In genomic region chr16:50549561-50549915, GRCh38 we compare ENCODE assay signal across 12 cellular contexts. TPM values are rescaled to one million over a fixed set of nuclear protein-coding genes. Genes with fewer than 3 reads are reported as not detected.
DNase-seq lines count a peak whose midpoint lies in the region; ATAC-seq and TF ChIP-seq lines count a peak whose summit lies in the region.
"Had no signal": no experiment of that assay in that cellular context is flagged by ENCODE, and none has a peak within 500 bp of the region (broad histone marks: within the 10 kb centered on the region; RNA-seq: fewer than 3 reads in every experiment).

No MANE protein-coding gene starts in this region.

- intact Hi-C loops in MCF 10A (cut with micrococcal nuclease), result no loop called here
- intact Hi-C loops in mammary epithelial cell (cut with micrococcal nuclease), result loop anchor here (5.0 to 10.0 kb wide), 2 partner anchors 152 to 195 kb away; partner anchors contain the start of gene CYLD
- intact Hi-C loops in aorta (cut with DNase I), result loop anchor here (2.0 to 10.0 kb wide), 4 partner anchors 43 to 177 kb away; no protein-coding TSS in a partner anchor

- H3K27me3 Mint-ChIP-seq in MCF 10A (ENCODE audit: insufficient read depth, unreplicated experiment), result no peaks in the 10 kb centered on the region

- no TSS peak for BruUV-seq in MCF 10A (replicated peaks; lab: Mats Ljungman, UMichigan)
- no TSS peak for BruUV-seq in mammary epithelial cell (replicated peaks; lab: Mats Ljungman, UMichigan)

- no peak overlapping the region for H3K4me3 ChIP-seq in mammary epithelial cell (replicated peaks in 1 of 3; ENCODE audit: insufficient read depth in 1 of 3, low read depth in 2 of 3, low read length in 3 of 3)
- H3K4me3 ChIP-seq in esophagus (ENCODE audit: low read depth in 1 of 2, low read length in 2 of 2), result peak overlapping the region; percentile 64 to 66
- H3K4me3 ChIP-seq in neuron (ENCODE audit: low read length), result peak overlapping the region; percentile 73
- H3K4me3 ChIP-seq in aorta (ENCODE audit: low read length in 2 of 2), result peak overlapping the region; percentile 75 to 98

- TF ChIP-seq CTCF in MCF 10A (IDR thresholded peaks at IDR 0.05; ENCODE audit: unreplicated experiment) (no peak), mammary epithelial cell (conservative IDR thresholded peaks at IDR 0.05 in 1 of 2, IDR thresholded peaks at IDR 0.05 in 1 of 2; ENCODE audit: extremely low read depth in 1 of 2, insufficient read depth in 1 of 2, low read depth in 1 of 2, low read length in 2 of 2) (no peak)

- in situ Hi-C loops in mammary epithelial cell (cut with MboI; ENCODE audit: low sequenced_read_pairs in 2 of 2), result no loop called here

- H3K27ac Mint-ChIP-seq in MCF 10A (ENCODE audit: low read depth, unreplicated experiment), result no peak overlapping the region

- ATAC-seq in aorta (ENCODE audit: low FRiP score) (no peak), HG03460 (IDR thresholded peaks at IDR 0.05; ENCODE audit: unreplicated experiment) (no peak), HG02981 (IDR thresholded peaks at IDR 0.05; ENCODE audit: unreplicated experiment) (no peak)

- no peaks in the 10 kb centered on the region for H3K79me2 ChIP-seq in mammary epithelial cell (ENCODE audit: insufficient read depth, low read length)

- POLR2A ChIA-PET in MCF 10A (lab: Yijun Ruan, JAX), result no interaction called here

- no peak overlapping the region for H3K9ac ChIP-seq in mammary epithelial cell (ENCODE audit: insufficient read depth, low read length)

- H4K20me1 ChIP-seq in mammary epithelial cell (ENCODE audit: insufficient read depth, low read length), result no peaks in the 10 kb centered on the region

- H3K4me2 ChIP-seq in mammary epithelial cell (ENCODE audit: insufficient read depth, low read depth, low read length), result no peak overlapping the region

- H3K4me1 ChIP-seq in mammary epithelial cell (ENCODE audit: insufficient read depth, low read length) (peaks cover 4% of the 10 kb centered on the region), esophagus (ENCODE audit: control insufficient read depth in 2 of 2, insufficient read depth in 2 of 2, low read length in 1 of 2) (peaks cover 0 to 5% of the 10 kb centered on the region in 2 donors), neuron (ENCODE audit: insufficient read depth, low read length) (peaks cover 12% of the 10 kb centered on the region), aorta (ENCODE audit: control insufficient read depth in 1 of 2, insufficient read depth in 2 of 2, low read length in 2 of 2) (no peaks in the 10 kb centered on the region)

- 91% methylated on average over 7 of the region's 7 CpGs for WGBS in mammary epithelial cell (ENCODE audit: low coverage, missing lambda C conversion rate)
- WGBS in esophagus, 2 donors, result 44 to 65% methylated on average over 7 of the region's 7 CpGs
- 14 to 28% methylated on average over 7 of the region's 7 CpGs for WGBS in aorta, 2 donors

- TF ChIP-seq POLR2A in erythroblast (IDR thresholded peaks at IDR 0.05; ENCODE audit: low read length), result no peak

- H3K27me3 ChIP-seq in mammary epithelial cell (ENCODE audit: insufficient read depth, low read length), result no peaks in the 10 kb centered on the region
- no peaks in the 10 kb centered on the region for H3K27me3 ChIP-seq in esophagus (ENCODE audit: control insufficient read depth in 1 of 2, insufficient read depth in 2 of 2, low read length in 2 of 2)
- H3K27me3 ChIP-seq in neuron (ENCODE audit: insufficient read depth, low read length), result peaks cover 17% of the 10 kb centered on the region
- no peaks in the 10 kb centered on the region for H3K27me3 ChIP-seq in aorta (ENCODE audit: control insufficient read depth in 1 of 2, insufficient read depth in 2 of 2, low read length in 1 of 2)

- H3K27ac ChIP-seq in mammary epithelial cell (ENCODE audit: insufficient read depth, low read depth, low read length), result no peak overlapping the region
- peak overlapping the region; percentile 47 to 58 for H3K27ac ChIP-seq in esophagus (ENCODE audit: low read depth in 2 of 2, low read length in 1 of 2)
- H3K27ac ChIP-seq in aorta (ENCODE audit: low read depth in 1 of 2, low read length in 2 of 2), result peak overlapping the region in 1 of 2 donors; percentile 11

- no peaks in the 10 kb centered on the region for H3K9me3 Mint-ChIP-seq in MCF 10A (ENCODE audit: unreplicated experiment)

- no peak for DNase-seq in MCF 10A (ENCODE audit: unreplicated experiment)
- no peak for DNase-seq in mammary epithelial cell
- no peak for DNase-seq in aorta
- DNase-seq in erythroblast (lab: John Stamatoyannopoulos, UW), result no peak
- DNase-seq: activated effector memory CD4-positive, alpha-beta T cell treated with Interleukin-2 at 50 U/mL for 16 hours; dermis blood vessel endothelial cell; KBM-7; mesenchymal stem cell had no signal

- no peaks in the 10 kb centered on the region for H3K4me1 Mint-ChIP-seq in MCF 10A (ENCODE audit: insufficient read depth, unreplicated experiment)

- CTCF ChIA-PET in MCF 10A (lab: Yijun Ruan, JAX) (interaction anchor here (1.2 kb wide), 1 partner anchor 189 kb away, joined by 5 read pairs; no protein-coding TSS in a partner anchor), mammary epithelial cell (lab: Charles Lee; ENCODE audit: low non-redundant PET) (no interaction called here)

- peak overlapping the region; percentile 70 for H3K4me3 Mint-ChIP-seq in MCF 10A (ENCODE audit: unreplicated experiment)

- H3K36me3 ChIP-seq in mammary epithelial cell (ENCODE audit: insufficient read depth, low read length), result no peaks in the 10 kb centered on the region
- H3K36me3 ChIP-seq in esophagus (ENCODE audit: control insufficient read depth in 2 of 2, insufficient read depth in 2 of 2, low read length in 1 of 2), result no peaks in the 10 kb centered on the region
- no peaks in the 10 kb centered on the region for H3K36me3 ChIP-seq in neuron (ENCODE audit: insufficient read depth, low read length)
- H3K36me3 ChIP-seq in aorta (ENCODE audit: control insufficient read depth in 1 of 2, insufficient read depth in 2 of 2, low read length in 1 of 2), result no peaks in the 10 kb centered on the region

- H3K9me3 ChIP-seq in mammary epithelial cell (replicated peaks; ENCODE audit: insufficient read depth, low read length) (no peaks in the 10 kb centered on the region), esophagus (ENCODE audit: control insufficient read depth in 2 of 2, insufficient read depth in 1 of 2, low read depth in 1 of 2, low read length in 1 of 2) (no peaks in the 10 kb centered on the region), neuron (ENCODE audit: low read length) (peaks cover 3% of the 10 kb centered on the region), aorta (ENCODE audit: control insufficient read depth, low read length) (no peaks in the 10 kb centered on the region)

- H2AFZ ChIP-seq in mammary epithelial cell (ENCODE audit: low read depth, low read length), result no peak overlapping the region
- no peak overlapping the region for H2AFZ ChIP-seq in neuron (ENCODE audit: low read depth, low read length)

- no peaks in the 10 kb centered on the region for H3K36me3 Mint-ChIP-seq in MCF 10A (ENCODE audit: insufficient read depth, unreplicated experiment)

- dilution Hi-C loops in mammary epithelial cell (cut with HindIII; ENCODE audit: low sequenced_read_pairs), result no loop called here

RNA-seq across cellular contexts. Expression of gene NKD1, which starts 1.3 kb away (rescaled TPM):
- 0.07 and 0.29 TPM in 2 replicates for total RNA-seq in MCF 10A (2022)
- under 1 TPM; under 0.01 to 0.35 TPM for total RNA-seq in mammary epithelial cell
- 0.19 TPM for polyA plus RNA-seq in mammary epithelial cell
- polyA minus RNA-seq in mammary epithelial cell, result not detected
- polyA plus RNA-seq in esophagus, result 1 to 10 TPM; 1.1 to 2.0 TPM
- 10 to 100 TPM; 34.4 to 55.2 TPM for total RNA-seq in aorta
- 1 to 10 TPM; 5.1 to 7.6 TPM for polyA plus RNA-seq in aorta
- total RNA-seq: dermis blood vessel endothelial cell had no signal

Comparison
In these comparisons a context has a peak if more than half of its experiments do, and no peak if none do; other contexts are left out.
1. H3K4me3 ChIP-seq: peak in esophagus (2 of 2), neuron (single experiment) and aorta (2 of 2); none in mammary epithelial cell (0 of 3).
2. RNA of gene NKD1, which starts 1.3 kb away (total RNA-seq): 34.4 to 55.2 TPM in aorta; under 0.01 to 0.35 TPM in mammary epithelial cell and 0.07 to 0.29 TPM in MCF 10A; every median in the first group is over 10 times any median in the second.